11 cellular contexts compared by ENCODE assay signal in the genomic region with DNA sequence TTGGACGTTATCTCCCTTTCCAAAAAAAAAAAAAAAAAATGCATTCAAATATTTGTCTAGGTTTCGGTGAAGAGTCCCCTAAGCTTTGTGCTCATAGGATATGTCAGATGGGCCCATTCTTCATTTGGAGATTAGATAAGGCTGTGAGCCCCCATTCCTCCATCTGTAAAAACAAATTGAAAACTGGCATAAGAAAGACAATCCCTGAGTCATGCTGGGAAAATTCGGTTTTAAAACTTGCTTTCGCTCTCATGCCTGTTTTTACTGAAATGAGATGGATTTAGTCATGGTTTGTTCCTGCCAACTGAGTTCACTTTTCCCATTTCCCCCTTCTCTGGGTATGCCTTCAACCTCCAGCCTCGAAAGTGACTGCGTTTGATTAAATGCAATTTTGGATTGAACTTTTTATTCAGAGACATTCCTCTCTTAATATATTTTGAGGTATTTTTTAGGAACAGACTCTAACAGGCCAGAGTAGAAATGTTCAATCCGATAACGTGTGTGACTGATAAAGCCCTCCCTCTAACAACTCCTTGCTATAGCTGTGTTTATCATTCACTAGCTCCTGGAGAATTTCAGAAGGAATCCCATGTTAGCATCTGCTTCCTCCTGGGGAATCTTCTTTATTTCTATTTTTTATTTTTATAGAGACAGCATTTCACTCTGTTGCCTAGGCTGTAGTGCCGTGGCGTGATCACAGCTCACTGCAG.
DNase-seq lines count a peak whose midpoint lies in the region; ATAC-seq and TF ChIP-seq lines count a peak whose summit lies in the region.
"Had no signal": no experiment of that assay in that cellular context is flagged by ENCODE, and none has a peak within 500 bp of the region (broad histone marks: within the 10 kb centered on the region; RNA-seq: fewer than 3 reads in every experiment).

No MANE protein-coding gene starts in this region.

- peaks cover 0 to 5% (median 0%) of the 10 kb centered on the region in 3 donors for H3K27me3 ChIP-seq in gastrocnemius medialis

- no peaks in the 10 kb centered on the region for H3K9me3 ChIP-seq in gastrocnemius medialis

- no peaks in the 10 kb centered on the region for H3K36me3 ChIP-seq in gastrocnemius medialis

- peak overlapping the region; percentile 38 to 64 (median 48) for H3K27ac ChIP-seq in gastrocnemius medialis

- H3K4me1 ChIP-seq in gastrocnemius medialis = peaks cover 15 to 31% of the 10 kb centered on the region in 2 donors

- ATAC-seq in gastrocnemius medialis = no peak
- ATAC-seq in GM18907 (IDR thresholded peaks at IDR 0.05; ENCODE audit: unreplicated experiment) = no peak
- no peak for ATAC-seq in GM18870 (IDR thresholded peaks at IDR 0.05; ENCODE audit: unreplicated experiment)
- ATAC-seq in HG03354 (IDR thresholded peaks at IDR 0.05; ENCODE audit: poor library complexity, severe bottlenecking, unreplicated experiment) = no peak
- no peak for ATAC-seq in HG02588 (IDR thresholded peaks at IDR 0.05; ENCODE audit: unreplicated experiment)
- ATAC-seq: CD8-positive, alpha-beta T cell; Panc1 had no signal

- DNase-seq in EH (ENCODE audit: low read depth) (peak; percentile 95), amniotic stem cell (lab: John Stamatoyannopoulos, UW) (peak; percentile 59), cardiac septum (ENCODE audit: low spot score) (peak; percentile 3), gastrocnemius medialis (no peak)
- DNase-seq: anterior cingulate cortex; CD8-positive, alpha-beta T cell had no signal

- TF ChIP-seq CTCF in gastrocnemius medialis (IDR thresholded peaks at IDR 0.05 in 4 of 5, conservative IDR thresholded peaks at IDR 0.05 in 1 of 5) = no peak

- in situ Hi-C loops in gastrocnemius medialis (cut with MboI; ENCODE audit: low sequenced_read_pairs in 4 of 4) = no loop called here

- peak overlapping the region in 1 of 4 donors; percentile 33 for H3K4me3 ChIP-seq in gastrocnemius medialis

- no peak for TF ChIP-seq POLR2A in gastrocnemius medialis (IDR thresholded peaks at IDR 0.05)

- intact Hi-C loops in cardiac septum (cut with DNase I) (no loop called here), gastrocnemius medialis (cut with DNase I; ENCODE audit: low total_unique reads) (no loop called here)

Comparison
In these comparisons a context has a peak if more than half of its experiments do, and no peak if none do; other contexts are left out.
1. DNase-seq: peak in EH (single experiment), amniotic stem cell (single experiment) and cardiac septum (single experiment); none in gastrocnemius medialis (0 of 2).